In genomic region chr21:38758815-38759214, GRCh38 we compare ENCODE assay signal across 1 cellular context.
TF ChIP-seq lines count a peak whose summit lies in the region.

No MANE protein-coding gene starts in this region.

TF ChIP-seq in IMR-90, 13 proteins besides CTCF, POLR2A, EP300 and RAD21:
- TF ChIP-seq CEBPB (IDR thresholded peaks at IDR 0.05; ENCODE audit: low read depth, low read length) (no peak), USF2 (IDR thresholded peaks at IDR 0.05; ENCODE audit: low read depth, low read length) (no peak), ELK1 (IDR thresholded peaks at IDR 0.05; ENCODE audit: borderline replicate concordance, low read depth, low read length) (no peak), MAFK (IDR thresholded peaks at IDR 0.05; ENCODE audit: low read depth, low read length) (no peak), MAZ (IDR thresholded peaks at IDR 0.05; ENCODE audit: borderline replicate concordance, low read depth, low read length) (no peak), RFX5 (IDR thresholded peaks at IDR 0.05; ENCODE audit: low read depth, low read length) (no peak), SMC3 (IDR thresholded peaks at IDR 0.05; ENCODE audit: low read depth, low read length) (no peak), NFE2L2 (IDR thresholded peaks at IDR 0.05; ENCODE audit: low read depth, low read length) (no peak), BHLHE40 (IDR thresholded peaks at IDR 0.05; ENCODE audit: low read depth, low read length) (no peak), RCOR1 (IDR thresholded peaks at IDR 0.05; ENCODE audit: insufficient replicate concordance, low read length) (no peak), FOS (IDR thresholded peaks at IDR 0.05; ENCODE audit: low read depth, low read length) (no peak), CHD1 (IDR thresholded peaks at IDR 0.05; ENCODE audit: low read depth, low read length) (no peak), MXI1 (IDR thresholded peaks at IDR 0.05; ENCODE audit: borderline replicate concordance, low read depth, low read length) (no peak)
